11 cellular contexts compared by ENCODE assay signal in the genomic region with DNA sequence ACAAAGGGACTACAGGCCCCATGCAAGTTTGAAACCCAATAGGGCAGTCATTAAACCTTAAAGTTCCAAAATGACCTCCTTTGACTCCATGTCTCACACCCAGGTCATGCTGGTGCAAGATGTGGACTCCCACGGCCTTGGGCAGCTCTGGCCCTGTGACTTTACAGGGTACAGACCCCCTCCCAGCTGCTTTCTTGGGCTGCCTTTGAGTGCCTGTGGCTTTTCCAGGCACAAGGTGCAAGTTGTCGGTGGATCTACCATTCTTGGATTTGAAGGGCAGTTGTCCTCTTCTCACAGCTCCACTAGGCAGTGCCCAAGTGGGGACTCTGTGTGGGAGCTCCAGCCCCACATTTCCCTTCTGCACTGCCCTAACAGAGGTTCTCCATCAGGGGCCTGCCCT. TPM values are rescaled to one million over a fixed set of nuclear protein-coding genes. Genes with fewer than 3 reads are reported as not detected.
DNase-seq lines count a peak whose midpoint lies in the region; ATAC-seq and TF ChIP-seq lines count a peak whose summit lies in the region.
"Not testable (repeated sequence)": the region's sequence is repeated elsewhere in the genome, so short reads cannot be mapped to it uniquely, and the experiment has no call there.
"Had no signal": no experiment of that assay in that cellular context is flagged by ENCODE, and none has a peak within 500 bp of the region (broad histone marks: within the 10 kb centered on the region; RNA-seq: fewer than 3 reads in every experiment).

No MANE protein-coding gene starts in this region.

- peaks cover 43% of the 10 kb centered on the region for H3K27me3 Mint-ChIP-seq in activated CD4-positive, alpha-beta memory T cell treated with anti-CD3 and anti-CD28 coated beads, Interleukin-2, amount 10 ng/mL, durations not matched to agents 7 days and 5 days
- peaks cover 41% of the 10 kb centered on the region for H3K27me3 Mint-ChIP-seq in activated T-helper 17 cell treated with anti-CD3 and anti-CD28 coated beads, Interleukin-2, amount 50 U/mL, for 72 hours
- peaks cover 25 to 40% of the 10 kb centered on the region in 2 donors for H3K27me3 Mint-ChIP-seq in natural killer cell (ENCODE audit: low read depth in 2 of 2)
- H3K27me3 Mint-ChIP-seq in osteocyte (ENCODE audit: unreplicated experiment), result not testable (repeated sequence)

- H3K27ac ChIP-seq in colonic mucosa; lung (ENCODE audit: low read depth in 1 of 2, low read length in 1 of 2); vagina: not testable (repeated sequence)

- not testable (repeated sequence) for TF ChIP-seq CTCF in colonic mucosa (IDR thresholded peaks at IDR 0.05); lung (IDR thresholded peaks at IDR 0.05; ENCODE audit: control extremely low read depth, extremely low read depth); natural killer cell (IDR thresholded peaks at IDR 0.05); osteocyte (IDR thresholded peaks at IDR 0.05); vagina (IDR thresholded peaks at IDR 0.05)

- H3K4me3 ChIP-seq in colonic mucosa, lung, vagina: not testable (repeated sequence)

- H3K4me3 Mint-ChIP-seq in activated CD4-positive, alpha-beta memory T cell treated with anti-CD3 and anti-CD28 coated beads, Interleukin-2, amount 10 ng/mL, durations not matched to agents 7 days and 5 days; osteocyte (ENCODE audit: unreplicated experiment): not testable (repeated sequence)
- H3K4me3 Mint-ChIP-seq in activated T-helper 17 cell treated with anti-CD3 and anti-CD28 coated beads, Interleukin-2, amount 50 U/mL, for 72 hours, result peak overlapping the region; percentile 87
- peak overlapping the region; percentile 57 for H3K4me3 Mint-ChIP-seq in natural killer cell

- 90 to 93% methylated on average over 2 of the region's 2 CpGs for WGBS in lung, 2 donors

- not testable (repeated sequence) for H3K9me3 ChIP-seq in colonic mucosa; lung (ENCODE audit: control insufficient read depth in 2 of 2, insufficient read depth in 1 of 2, low read length in 1 of 2); vagina

- not testable (repeated sequence) for H3K4me1 Mint-ChIP-seq in activated CD4-positive, alpha-beta memory T cell treated with anti-CD3 and anti-CD28 coated beads, Interleukin-2, amount 10 ng/mL, durations not matched to agents 7 days and 5 days
- H3K4me1 Mint-ChIP-seq in activated T-helper 17 cell treated with anti-CD3 and anti-CD28 coated beads, Interleukin-2, amount 50 U/mL, for 72 hours, result peaks cover 14% of the 10 kb centered on the region
- H3K4me1 Mint-ChIP-seq in natural killer cell (peaks cover 12 to 15% of the 10 kb centered on the region in 2 donors), osteocyte (ENCODE audit: unreplicated experiment) (peaks cover 12% of the 10 kb centered on the region)

- H3K27ac Mint-ChIP-seq in activated CD4-positive, alpha-beta memory T cell treated with anti-CD3 and anti-CD28 coated beads, Interleukin-2, amount 10 ng/mL, durations not matched to agents 7 days and 5 days; activated T-helper 17 cell treated with anti-CD3 and anti-CD28 coated beads, Interleukin-2, amount 50 U/mL, for 72 hours; natural killer cell; osteocyte (ENCODE audit: unreplicated experiment): not testable (repeated sequence)

- POLR2A ChIA-PET in activated CD4-positive, alpha-beta memory T cell treated with anti-CD3 and anti-CD28 coated beads, Interleukin-2, amount 10 ng/mL, durations not matched to agents 7 days and 5 days (lab: Charles Lee), result not testable (repeated sequence)

- peaks cover 10% of the 10 kb centered on the region for H3K9me3 Mint-ChIP-seq in activated CD4-positive, alpha-beta memory T cell treated with anti-CD3 and anti-CD28 coated beads, Interleukin-2, amount 10 ng/mL, durations not matched to agents 7 days and 5 days
- not testable (repeated sequence) for H3K9me3 Mint-ChIP-seq in activated T-helper 17 cell treated with anti-CD3 and anti-CD28 coated beads, Interleukin-2, amount 50 U/mL, for 72 hours; natural killer cell; osteocyte (ENCODE audit: unreplicated experiment)

- DNase-seq in activated CD4-positive, alpha-beta memory T cell treated with anti-CD3 and anti-CD28 coated beads, Interleukin-2, amount 10 ng/mL, durations not matched to agents 7 days and 5 days, result peak; percentile 9
- DNase-seq in colonic mucosa (peak; percentile 7), lung (ENCODE audit: low spot score) (peak; percentile 11), osteocyte (ENCODE audit: extremely low spot score, unreplicated experiment) (peak; percentile 56), vagina (ENCODE audit: extremely low spot score in 2 of 2) (peak; percentile 52 to 71)
- not testable (repeated sequence) for DNase-seq in natural killer cell

- not testable (repeated sequence) for H3K9ac ChIP-seq in colonic mucosa (ENCODE audit: low read depth in 2 of 2, low read length in 2 of 2)

- H3K36me3 Mint-ChIP-seq in activated CD4-positive, alpha-beta memory T cell treated with anti-CD3 and anti-CD28 coated beads, Interleukin-2, amount 10 ng/mL, durations not matched to agents 7 days and 5 days (ENCODE audit: low read depth); activated T-helper 17 cell treated with anti-CD3 and anti-CD28 coated beads, Interleukin-2, amount 50 U/mL, for 72 hours (ENCODE audit: low read depth); natural killer cell; osteocyte (ENCODE audit: unreplicated experiment): not testable (repeated sequence)

- ATAC-seq in activated T-helper 17 cell treated with anti-CD3 and anti-CD28 coated beads, Interleukin-2, amount 50 U/mL, for 72 hours (replicated peaks); lung (ENCODE audit: insufficient read depth, low FRiP score); natural killer cell: not testable (repeated sequence)

- intact Hi-C loops in colonic mucosa (cut with DNase I); natural killer cell (cut with micrococcal nuclease); vagina (cut with DNase I): not testable (repeated sequence)

- not testable (repeated sequence) for H3K4me1 ChIP-seq in colonic mucosa; lung (ENCODE audit: control insufficient read depth in 2 of 2, insufficient read depth in 2 of 2, low read length in 2 of 2); vagina

- H3K27me3 ChIP-seq in colonic mucosa; lung (ENCODE audit: control insufficient read depth, insufficient read depth); vagina: not testable (repeated sequence)

- CTCF ChIA-PET in activated CD4-positive, alpha-beta memory T cell treated with anti-CD3 and anti-CD28 coated beads, Interleukin-2, amount 10 ng/mL, durations not matched to agents 7 days and 5 days (lab: Charles Lee), result not testable (repeated sequence)

- not testable (repeated sequence) for TF ChIP-seq POLR2A in vagina (IDR thresholded peaks at IDR 0.05)

- not testable (repeated sequence) for H3K36me3 ChIP-seq in colonic mucosa; lung (ENCODE audit: control insufficient read depth in 2 of 2, insufficient read depth in 2 of 2, low read length in 2 of 2); vagina

RNA-seq across cellular contexts. Expression of a gene that starts 2.0 kb away (rescaled TPM):
- under 1 TPM; 0.08 to 0.10 TPM for total RNA-seq in activated CD4-positive, alpha-beta memory T cell treated with anti-CD3 and anti-CD28 coated beads, Interleukin-2, amount 10 ng/mL, durations not matched to agents 7 days and 5 days
- under 1 TPM; 0.08 to 0.11 TPM for total RNA-seq in activated T-helper 17 cell treated with anti-CD3 and anti-CD28 coated beads, Interleukin-2, amount 50 U/mL, for 72 hours
- total RNA-seq in colonic mucosa (1 to 10 TPM; 1.3 to 4.1 TPM), lung (under 1 TPM; 0.37 to 0.64 TPM), natural killer cell (not detected), osteocyte (0.35 and 0.55 TPM in 2 replicates), vagina (not detected)
- polyA plus RNA-seq in lung, result under 1 TPM; 0.15 to 0.47 TPM
- total RNA-seq: CD4-positive, CD25-positive, alpha-beta regulatory T cell; GM23248 had no signal
- polyA plus RNA-seq: CD4-positive, CD25-positive, alpha-beta regulatory T cell had no signal

RNA-seq across cellular contexts. Expression of a gene that starts 37.9 kb away (rescaled TPM):
- total RNA-seq in activated CD4-positive, alpha-beta memory T cell treated with anti-CD3 and anti-CD28 coated beads, Interleukin-2, amount 10 ng/mL, durations not matched to agents 7 days and 5 days, result not detected
- not detected for total RNA-seq in activated T-helper 17 cell treated with anti-CD3 and anti-CD28 coated beads, Interleukin-2, amount 50 U/mL, for 72 hours
- total RNA-seq in colonic mucosa, result not detected
- not detected for total RNA-seq in lung
- under 1 TPM in 1 of 2 donors, not detected in 1; 0.01 TPM for polyA plus RNA-seq in lung
- total RNA-seq in natural killer cell, result not detected
- not detected in 2 replicates for total RNA-seq in osteocyte
- total RNA-seq in vagina, result not detected
- total RNA-seq: CD4-positive, CD25-positive, alpha-beta regulatory T cell; Daoy; GM23248; H4 had no signal
- polyA plus RNA-seq: CD4-positive, CD25-positive, alpha-beta regulatory T cell; GM23248 had no signal
